In the genomic region with DNA sequence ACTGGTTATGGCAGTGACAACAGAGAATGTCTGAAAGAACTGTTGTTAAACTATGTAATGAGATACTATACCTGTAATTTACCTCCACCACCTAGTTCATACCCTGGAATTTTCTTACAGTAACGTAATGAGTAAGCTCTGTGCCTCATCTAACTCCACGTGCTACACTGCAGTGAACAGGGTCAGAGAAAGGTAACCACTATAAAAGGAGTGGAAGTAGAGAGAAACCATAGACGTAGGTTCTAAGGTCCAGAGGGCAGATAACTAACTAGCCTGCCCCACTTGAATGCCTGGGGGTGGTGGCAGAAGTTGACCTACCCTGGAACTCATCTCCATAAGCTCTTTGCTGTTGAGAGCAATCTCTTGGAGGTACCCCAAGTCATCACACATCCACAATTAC, we compare ENCODE assay signal across 14 cellular contexts.
"Had no signal": no experiment of that assay in that cellular context is flagged by ENCODE, and none has a peak within 500 bp of the region (broad histone marks: within the 10 kb centered on the region; RNA-seq: fewer than 3 reads in every experiment).

No MANE protein-coding gene starts in this region.

- ATAC-seq: effector memory CD8-positive, alpha-beta T cell; gastrocnemius medialis; heart right ventricle; left ventricle myocardium superior; psoas muscle had no signal

- DNase-seq: activated naive CD4-positive, alpha-beta T cell treated with anti-CD3 and anti-CD28 coated beads, Interleukin-2, amount 50 U/mL, for 16 hours; adrenal gland; central memory CD4-positive, alpha-beta T cell; cortex of kidney; effector memory CD8-positive, alpha-beta T cell; gastrocnemius medialis; heart right ventricle; islet precursor cell; left ventricle myocardium superior; mesendoderm; psoas muscle; stimulated activated CD4-positive, alpha-beta T cell treated with anti-CD3 and anti-CD28 coated beads, Interleukin-15, amount 100 ng/mL, for 24 hours; stimulated activated CD4-positive, alpha-beta T cell treated with anti-CD3 and anti-CD28 coated beads, Interleukin-4, amount 100 ng/mL, for 24 hours; stomach had no signal
